10 cellular contexts compared by ENCODE assay signal in the genomic region with DNA sequence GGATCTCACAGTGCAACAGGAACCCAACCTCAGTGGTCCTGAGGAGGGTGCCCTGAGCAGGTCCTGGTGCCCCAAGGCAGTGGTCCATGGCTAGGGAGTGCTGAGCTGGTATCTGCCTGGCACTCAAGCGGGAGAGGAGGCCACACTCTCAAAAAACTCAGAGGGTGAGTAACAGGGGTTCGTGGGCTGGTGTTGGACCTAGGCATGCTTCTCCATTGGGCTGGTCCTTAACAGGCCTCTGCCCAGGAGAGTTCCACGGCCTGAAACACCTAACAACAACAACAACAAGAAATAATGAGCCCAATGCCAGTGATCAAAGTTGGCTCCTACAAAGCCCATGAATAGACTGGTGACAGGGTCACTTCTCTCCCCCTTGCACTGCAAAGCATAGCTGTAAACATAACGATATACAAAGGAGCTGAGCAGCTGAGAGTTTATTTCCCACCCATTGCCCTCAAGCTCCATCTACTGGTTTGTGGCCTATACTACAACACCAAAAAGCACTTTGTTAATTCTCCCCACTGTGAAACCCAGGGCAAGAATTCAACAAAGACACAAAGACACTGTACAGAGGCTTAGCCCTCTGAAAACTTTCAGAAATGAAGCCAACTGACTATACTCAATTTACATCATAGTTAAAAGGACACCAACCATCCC.
DNase-seq lines count a peak whose midpoint lies in the region; ATAC-seq and TF ChIP-seq lines count a peak whose summit lies in the region.
"Had no signal": no experiment of that assay in that cellular context is flagged by ENCODE, and none has a peak within 500 bp of the region (broad histone marks: within the 10 kb centered on the region; RNA-seq: fewer than 3 reads in every experiment).

No MANE protein-coding gene starts in this region.

- TF ChIP-seq CTCF in coronary artery (IDR thresholded peaks at IDR 0.05): no peak

- H3K27me3 Mint-ChIP-seq in activated T-cell treated with anti-CD3 and anti-CD28 coated beads, Interleukin-2, amount 50 U/mL, for 4 hours (ENCODE audit: low read depth): no peaks in the 10 kb centered on the region
- H3K27me3 Mint-ChIP-seq: dendritic cell treated with granulocyte-macrophage colony-stimulating factor and Interleukin-4, amounts not matched to agents 40 ng/mL and 50 ng/mL, for 4 days had no signal

- no peaks in the 10 kb centered on the region for H3K36me3 Mint-ChIP-seq in activated T-cell treated with anti-CD3 and anti-CD28 coated beads, Interleukin-2, amount 50 U/mL, for 4 hours (ENCODE audit: insufficient read depth)

- no peak overlapping the region for H3K4me3 Mint-ChIP-seq in activated T-cell treated with anti-CD3 and anti-CD28 coated beads, Interleukin-2, amount 50 U/mL, for 4 hours
- H3K4me3 Mint-ChIP-seq: dendritic cell treated with granulocyte-macrophage colony-stimulating factor and Interleukin-4, amounts not matched to agents 40 ng/mL and 50 ng/mL, for 4 days had no signal

- no peak for ATAC-seq in activated T-cell treated with anti-CD3 and anti-CD28 coated beads, Interleukin-2, amount 50 U/mL, for 4 hours

- H3K4me1 Mint-ChIP-seq in activated T-cell treated with anti-CD3 and anti-CD28 coated beads, Interleukin-2, amount 50 U/mL, for 4 hours (ENCODE audit: low read depth): no peaks in the 10 kb centered on the region

- peak; percentile 31 for DNase-seq in ELR (ENCODE audit: low read depth)
- DNase-seq in HEK293T (ENCODE audit: extremely low spot score): peak; percentile 21
- DNase-seq in OCI-M1 (lab: John Stamatoyannopoulos, UW): peak; percentile 64
- DNase-seq in iPS-NIHi11 (ENCODE audit: low spot score): peak; percentile 55
- no peak for DNase-seq in activated T-cell treated with anti-CD3 and anti-CD28 coated beads, Interleukin-2, amount 50 U/mL, for 4 hours
- DNase-seq in coronary artery (ENCODE audit: low spot score): no peak
- no peak for DNase-seq in NCI-H1436 (lab: John Stamatoyannopoulos, UW)
- DNase-seq in mucosa of gallbladder (ENCODE audit: low spot score): no peak
- DNase-seq: activated CD4-positive, alpha-beta T cell treated with anti-CD3 and anti-CD28 coated beads for 1 hour had no signal

- CTCF ChIA-PET in HEK293T (lab: Yijun Ruan, JAX): no interaction called here

- no peak overlapping the region for H3K4me3 ChIP-seq in coronary artery

- peaks cover 45% of the 10 kb centered on the region for H3K9me3 Mint-ChIP-seq in activated T-cell treated with anti-CD3 and anti-CD28 coated beads, Interleukin-2, amount 50 U/mL, for 4 hours
- H3K9me3 Mint-ChIP-seq: dendritic cell treated with granulocyte-macrophage colony-stimulating factor and Interleukin-4, amounts not matched to agents 40 ng/mL and 50 ng/mL, for 4 days had no signal

- no peak overlapping the region for H3K27ac ChIP-seq in coronary artery

- POLR2A ChIA-PET in HEK293T (lab: Yijun Ruan, JAX): no interaction called here

TF ChIP-seq in HEK293T, 16 proteins besides CTCF, POLR2A, EP300 and RAD21:
- TF ChIP-seq, protein P1, sequence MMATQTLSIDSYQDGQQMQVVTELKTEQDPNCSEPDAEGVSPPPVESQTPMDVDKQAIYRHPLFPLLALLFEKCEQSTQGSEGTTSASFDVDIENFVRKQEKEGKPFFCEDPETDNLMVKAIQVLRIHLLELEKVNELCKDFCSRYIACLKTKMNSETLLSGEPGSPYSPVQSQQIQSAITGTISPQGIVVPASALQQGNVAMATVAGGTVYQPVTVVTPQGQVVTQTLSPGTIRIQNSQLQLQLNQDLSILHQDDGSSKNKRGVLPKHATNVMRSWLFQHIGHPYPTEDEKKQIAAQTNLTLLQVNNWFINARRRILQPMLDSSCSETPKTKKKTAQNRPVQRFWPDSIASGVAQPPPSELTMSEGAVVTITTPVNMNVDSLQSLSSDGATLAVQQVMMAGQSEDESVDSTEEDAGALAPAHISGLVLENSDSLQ (IDR thresholded peaks at IDR 0.05): no peak
- TF ChIP-seq NFRKB (IDR thresholded peaks at IDR 0.05): no peak
- no peak for TF ChIP-seq SP1 (IDR thresholded peaks at IDR 0.05)
- no peak for TF ChIP-seq L3MBTL2 (conservative IDR thresholded peaks at IDR 0.05)
- no peak for TF ChIP-seq FOXK2 (IDR thresholded peaks at IDR 0.05)
- no peak for TF ChIP-seq ZNF384 (IDR thresholded peaks at IDR 0.05)
- no peak for TF ChIP-seq LEF1 (IDR thresholded peaks at IDR 0.05; ENCODE audit: borderline replicate concordance)
- TF ChIP-seq FOXM1 (IDR thresholded peaks at IDR 0.05; ENCODE audit: borderline replicate concordance): no peak
- no peak for TF ChIP-seq SUZ12 (IDR thresholded peaks at IDR 0.05)
- TF ChIP-seq ARNT (IDR thresholded peaks at IDR 0.05): no peak
- TF ChIP-seq BHLHE40 (IDR thresholded peaks at IDR 0.05; ENCODE audit: borderline replicate concordance): no peak
- TF ChIP-seq CTBP1 (IDR thresholded peaks at IDR 0.05; ENCODE audit: borderline replicate concordance): no peak
- TF ChIP-seq FOXA1 (IDR thresholded peaks at IDR 0.05): no peak
- TF ChIP-seq TARDBP (IDR thresholded peaks at IDR 0.05): no peak

Comparison
In these comparisons a context has a peak if more than half of its experiments do, and no peak if none do; other contexts are left out.
1. DNase-seq: peak in ELR (single experiment), HEK293T (single experiment), OCI-M1 (single experiment) and iPS-NIHi11 (single experiment); none in activated T-cell treated with anti-CD3 and anti-CD28 coated beads, Interleukin-2, amount 50 U/mL, for 4 hours (single experiment), coronary artery (single experiment), NCI-H1436 (single experiment) and mucosa of gallbladder (single experiment).